8 cellular contexts compared by ENCODE assay signal in the genomic region with DNA sequence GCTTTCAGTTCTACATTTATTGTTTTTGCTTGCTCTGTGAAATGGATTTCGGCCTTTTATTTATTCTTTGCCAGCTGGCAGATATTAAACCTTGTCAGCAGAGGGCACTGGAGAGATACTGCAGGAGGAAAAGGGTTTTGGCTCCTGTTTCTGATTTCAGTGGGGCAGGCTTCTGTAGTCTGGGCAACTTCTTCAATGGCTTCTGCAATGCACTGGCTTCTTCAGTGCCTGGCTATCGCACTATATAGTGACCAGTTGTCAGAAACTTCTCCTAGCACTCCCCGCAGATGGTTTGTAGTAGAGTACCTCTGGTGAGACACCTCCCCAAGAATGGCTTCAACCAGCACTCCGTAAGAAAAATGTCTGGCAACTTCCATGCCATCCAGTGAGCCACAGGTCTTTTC. TPM values are rescaled to one million over a fixed set of nuclear protein-coding genes. Genes with fewer than 3 reads are reported as not detected.
DNase-seq lines count a peak whose midpoint lies in the region; ATAC-seq and TF ChIP-seq lines count a peak whose summit lies in the region.

No MANE protein-coding gene starts in this region.

- peaks cover 35% of the 10 kb centered on the region for H3K36me3 ChIP-seq in left ventricle myocardium inferior

- peaks cover 0 to 5% (median 3%) of the 10 kb centered on the region in 5 experiments for H3K9me3 Mint-ChIP-seq in brain

- H3K27ac Mint-ChIP-seq in brain, result peak overlapping the region; percentile 48 to 92 (median 86)

- peaks cover 34% of the 10 kb centered on the region for H3K4me1 ChIP-seq in left ventricle myocardium inferior

- intact Hi-C loops in left ventricle myocardium inferior (cut with micrococcal nuclease), result no loop called here
- intact Hi-C loops in left cardiac atrium (cut with DNase I), result loop anchor here in 1 of 2 donors (10.0 kb wide), 1 partner anchor 178 kb away; no protein-coding TSS in a partner anchor
- intact Hi-C loops in sciatic nerve (cut with DNase I), result no loop called here

- no peak for DNase-seq in left ventricle myocardium inferior
- no peak for DNase-seq in left cardiac atrium
- DNase-seq in NCI-H1092 treated with DMSO at 0.1 percent for 48 hours (lab: John Stamatoyannopoulos, UW), result peak; percentile 66
- DNase-seq in SKM-1 (lab: John Stamatoyannopoulos, UW; ENCODE audit: unreplicated experiment), result peak; percentile 36
- peak; percentile 68 for DNase-seq in kidney tubule cell (ENCODE audit: low spot score)
- peak; percentile 64 for DNase-seq in stromal cell of bone marrow (ENCODE audit: low read depth)
- no peak for DNase-seq in sciatic nerve (ENCODE audit: low spot score)

- TF ChIP-seq CTCF in left ventricle myocardium inferior (IDR thresholded peaks at IDR 0.05; ENCODE audit: borderline replicate concordance) (peak; percentile 74), brain (conservative IDR thresholded peaks at IDR 0.05) (peak; percentile 60 to 69)

- peaks cover 5% of the 10 kb centered on the region for H3K27me3 Mint-ChIP-seq in brain

- no peak overlapping the region for H3K4me3 ChIP-seq in left ventricle myocardium inferior

- H3K36me3 Mint-ChIP-seq in brain, result peaks cover 17% of the 10 kb centered on the region

- H3K4me3 Mint-ChIP-seq in brain, result peak overlapping the region in 4 of 5 experiments; percentile 12 to 74 (median 28)

- no peaks in the 10 kb centered on the region for H3K27me3 ChIP-seq in left ventricle myocardium inferior (ENCODE audit: low read depth)

- peaks cover 30% of the 10 kb centered on the region for H3K4me1 Mint-ChIP-seq in brain

- peak overlapping the region; percentile 56 for H3K27ac ChIP-seq in left ventricle myocardium inferior (replicated peaks)

- H3K9me3 ChIP-seq in left ventricle myocardium inferior (replicated peaks), result no peaks in the 10 kb centered on the region

- ATAC-seq in left cardiac atrium, result no peak
- ATAC-seq in sciatic nerve, result no peak

RNA-seq across cellular contexts. Expression of gene NFX1, which starts 3.2 kb away (rescaled TPM):
- total RNA-seq in left ventricle myocardium inferior (31.4 TPM), left cardiac atrium (10 to 100 TPM; 23.0 to 35.4 TPM), sciatic nerve (45.8 TPM)
- polyA plus RNA-seq in brain (ENCODE audit: insufficient read depth, low read depth, low replicate concordance), result 25.8 TPM

RNA-seq across cellular contexts. Expression of gene CHMP5, which starts 22.2 kb away (rescaled TPM):
- 56.9 TPM for total RNA-seq in left ventricle myocardium inferior
- total RNA-seq in left cardiac atrium, result 10 to 100 TPM; 45.3 to 45.9 TPM
- polyA plus RNA-seq in brain (ENCODE audit: insufficient read depth, low read depth, low replicate concordance), result 65.5 TPM
- 73.0 TPM for total RNA-seq in sciatic nerve

RNA-seq across cellular contexts. Expression of gene BAG1, which starts 22.6 kb away (rescaled TPM):
- total RNA-seq in left ventricle myocardium inferior, result 138 TPM
- total RNA-seq in left cardiac atrium, result 100 to 1,000 TPM; 152 to 208 TPM
- 123 TPM for polyA plus RNA-seq in brain (ENCODE audit: insufficient read depth, low read depth, low replicate concordance)
- total RNA-seq in sciatic nerve, result 85.6 TPM

RNA-seq across cellular contexts. Expression of gene SPINK4, which starts 47.1 kb away (rescaled TPM):
- total RNA-seq in left ventricle myocardium inferior (not detected), left cardiac atrium (not detected), sciatic nerve (not detected)
- not detected for polyA plus RNA-seq in brain (ENCODE audit: insufficient read depth, low read depth, low replicate concordance)

Comparison
In these comparisons a context has a peak if more than half of its experiments do, and no peak if none do; other contexts are left out.
1. DNase-seq: peak in NCI-H1092 treated with DMSO at 0.1 percent for 48 hours (single experiment), SKM-1 (single experiment), kidney tubule cell (single experiment) and stromal cell of bone marrow (single experiment); none in left ventricle myocardium inferior (single experiment), left cardiac atrium (single experiment) and sciatic nerve (single experiment).